9 cellular contexts compared by ENCODE assay signal in the genomic region with DNA sequence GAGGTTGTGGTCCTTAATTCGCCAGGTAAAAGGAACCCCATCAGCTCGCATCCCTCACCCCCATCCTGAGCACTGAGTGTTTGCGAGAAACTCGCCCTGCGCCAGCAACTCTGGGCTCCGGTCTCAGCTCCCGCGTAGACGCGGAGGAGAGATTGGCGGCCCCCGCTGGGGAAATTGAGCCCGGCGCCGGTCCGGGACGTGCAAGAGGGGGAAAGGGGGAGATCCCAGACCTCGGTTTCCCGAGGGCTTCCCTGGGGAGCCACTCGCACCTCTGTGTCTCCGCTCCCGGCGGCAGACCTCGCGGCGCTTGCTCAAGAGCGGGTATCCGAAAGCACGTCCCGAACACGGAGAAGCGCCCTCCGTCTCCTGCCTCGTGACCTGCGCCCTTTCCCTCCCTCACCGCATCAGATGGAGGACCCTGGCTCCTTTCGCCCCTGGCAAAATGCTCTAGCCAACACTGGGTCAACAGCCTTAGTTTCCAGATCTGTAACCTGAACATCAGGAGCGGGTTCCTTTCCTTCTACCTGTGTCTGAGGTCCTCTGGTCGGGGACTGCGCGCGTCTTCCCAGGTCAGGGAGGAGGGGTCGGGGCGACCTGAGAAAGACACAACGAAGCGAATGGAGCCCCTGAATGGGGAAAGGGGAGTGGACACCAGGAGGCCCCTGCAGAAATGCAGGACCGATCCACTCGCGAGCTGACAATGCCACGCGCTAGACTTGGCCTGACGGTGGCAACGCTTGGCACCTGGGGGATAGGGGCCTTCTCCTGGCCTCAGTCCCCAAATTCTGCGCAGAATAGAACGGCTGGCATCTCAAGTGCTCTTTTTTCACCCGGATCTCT. TPM values are rescaled to one million over a fixed set of nuclear protein-coding genes. Genes with fewer than 3 reads are reported as not detected.
DNase-seq lines count a peak whose midpoint lies in the region; ATAC-seq and TF ChIP-seq lines count a peak whose summit lies in the region.
"Had no signal": no experiment of that assay in that cellular context is flagged by ENCODE, and none has a peak within 500 bp of the region (broad histone marks: within the 10 kb centered on the region; RNA-seq: fewer than 3 reads in every experiment).

No MANE protein-coding gene starts in this region.

- H3K36me3 Mint-ChIP-seq in endodermal cell (ENCODE audit: low read depth), result no peaks in the 10 kb centered on the region
- H3K36me3 Mint-ChIP-seq in type B pancreatic cell, result peaks cover 4% of the 10 kb centered on the region
- no peaks in the 10 kb centered on the region for H3K36me3 Mint-ChIP-seq in activated naive CD4-positive, alpha-beta T cell treated with anti-CD3 and anti-CD28 coated beads for 36 hours (ENCODE audit: low read depth)

- no peak for ATAC-seq in left cardiac atrium
- no peak for ATAC-seq in GM18873 (IDR thresholded peaks at IDR 0.05; ENCODE audit: low FRiP score, unreplicated experiment)

- CTCF ChIA-PET in activated naive CD4-positive, alpha-beta T cell treated with anti-CD3 and anti-CD28 coated beads for 36 hours (lab: Charles Lee), result interaction anchor here (0.7 to 1.1 kb wide), 2 partner anchors 29 to 54 kb away, joined by 3 read pairs; no protein-coding TSS in a partner anchor

- intact Hi-C loops in left cardiac atrium (cut with DNase I), result no loop called here
- intact Hi-C loops in activated naive CD4-positive, alpha-beta T cell treated with anti-CD3 and anti-CD28 coated beads for 36 hours (cut with micrococcal nuclease), result loop anchor here (1.0 to 10.0 kb wide), 5 partner anchors 423 to 1482 kb away; no protein-coding TSS in a partner anchor

- H3K9me3 ChIP-seq in cardiac muscle cell (ENCODE audit: low read depth), result no peaks in the 10 kb centered on the region
- no peaks in the 10 kb centered on the region for H3K9me3 ChIP-seq in endodermal cell (ENCODE audit: control insufficient read depth, low read length)
- no peaks in the 10 kb centered on the region for H3K9me3 ChIP-seq in mucosa of rectum (ENCODE audit: control insufficient read depth in 2 of 2, low read length in 2 of 2)

- DNase-seq in cardiac muscle cell (ENCODE audit: low read depth in 1 of 2, low spot score in 1 of 2), result no peak
- no peak for DNase-seq in left cardiac atrium
- peak; percentile 88 for DNase-seq in endodermal cell
- no peak for DNase-seq in type B pancreatic cell (ENCODE audit: extremely low spot score, unreplicated experiment)
- no peak for DNase-seq in MV-4-11 (lab: John Stamatoyannopoulos, UW)
- DNase-seq in activated naive CD4-positive, alpha-beta T cell treated with anti-CD3 and anti-CD28 coated beads for 36 hours, result no peak
- DNase-seq: NK-92 treated with Interleukin-12 subunit alpha and Interleukin-12 subunit beta, amount 100 ng/mL, for 24 hours had no signal

- H3K36me3 ChIP-seq in cardiac muscle cell (no peaks in the 10 kb centered on the region), endodermal cell (ENCODE audit: control insufficient read depth, insufficient read depth, low read length) (no peaks in the 10 kb centered on the region), mucosa of rectum (ENCODE audit: control insufficient read depth in 2 of 2, insufficient read depth in 2 of 2, low read length in 2 of 2) (peaks cover 0 to 3% of the 10 kb centered on the region in 2 donors)

- H3K27me3 Mint-ChIP-seq in endodermal cell (ENCODE audit: insufficient read depth) (peaks cover 96% of the 10 kb centered on the region), type B pancreatic cell (peaks cover 81% of the 10 kb centered on the region)
- peaks cover 77% of the 10 kb centered on the region for H3K27me3 Mint-ChIP-seq in activated naive CD4-positive, alpha-beta T cell treated with anti-CD3 and anti-CD28 coated beads for 36 hours (ENCODE audit: low read depth)

- H3K4me3 ChIP-seq in cardiac muscle cell, result peak overlapping the region; percentile 22
- peak overlapping the region; percentile 59 for H3K4me3 ChIP-seq in endodermal cell (ENCODE audit: low read length)
- peak overlapping the region; percentile 67 to 72 for H3K4me3 ChIP-seq in mucosa of rectum (ENCODE audit: low read length in 2 of 2)

- TF ChIP-seq CTCF in cardiac muscle cell (IDR thresholded peaks at IDR 0.05; ENCODE audit: low read depth, low read length) (no peak), endodermal cell (conservative IDR thresholded peaks at IDR 0.05) (no peak), type B pancreatic cell (conservative IDR thresholded peaks at IDR 0.05) (no peak)

- no peaks in the 10 kb centered on the region for H3K9me3 Mint-ChIP-seq in endodermal cell
- H3K9me3 Mint-ChIP-seq in type B pancreatic cell, result no peaks in the 10 kb centered on the region
- no peaks in the 10 kb centered on the region for H3K9me3 Mint-ChIP-seq in activated naive CD4-positive, alpha-beta T cell treated with anti-CD3 and anti-CD28 coated beads for 36 hours

- H3K9ac ChIP-seq in endodermal cell (ENCODE audit: extremely low read depth, low read length, poor library complexity, severe bottlenecking) (no peak overlapping the region), mucosa of rectum (ENCODE audit: low read depth in 1 of 2, low read length in 2 of 2) (peak overlapping the region in 1 of 2 donors; percentile 61)

- H3K4me3 Mint-ChIP-seq in endodermal cell, result peak overlapping the region; percentile 42
- H3K4me3 Mint-ChIP-seq in type B pancreatic cell, result peak overlapping the region; percentile 88
- H3K4me3 Mint-ChIP-seq in activated naive CD4-positive, alpha-beta T cell treated with anti-CD3 and anti-CD28 coated beads for 36 hours, result no peak overlapping the region

- H3K4me1 ChIP-seq in cardiac muscle cell (ENCODE audit: low read depth), result peaks cover 19% of the 10 kb centered on the region
- H3K4me1 ChIP-seq in endodermal cell (ENCODE audit: control insufficient read depth, insufficient read depth, low read length), result peaks cover 9% of the 10 kb centered on the region
- H3K4me1 ChIP-seq in mucosa of rectum (ENCODE audit: control insufficient read depth in 2 of 2, insufficient read depth in 2 of 2, low read length in 2 of 2), result peaks cover 13 to 22% of the 10 kb centered on the region in 2 donors

- H3K4me1 Mint-ChIP-seq in endodermal cell (peaks cover 30% of the 10 kb centered on the region), type B pancreatic cell (ENCODE audit: unreplicated experiment) (peaks cover 32% of the 10 kb centered on the region)
- H3K4me1 Mint-ChIP-seq in activated naive CD4-positive, alpha-beta T cell treated with anti-CD3 and anti-CD28 coated beads for 36 hours (ENCODE audit: low read depth), result peaks cover 28% of the 10 kb centered on the region

- peaks cover 85% of the 10 kb centered on the region for H3K27me3 ChIP-seq in cardiac muscle cell
- peaks cover 95% of the 10 kb centered on the region for H3K27me3 ChIP-seq in endodermal cell (ENCODE audit: control insufficient read depth, insufficient read depth, low read length, poor library complexity, severe bottlenecking)
- H3K27me3 ChIP-seq in mucosa of rectum (ENCODE audit: control insufficient read depth in 2 of 2, insufficient read depth in 2 of 2, low read length in 2 of 2), result peaks cover 21 to 23% of the 10 kb centered on the region in 2 donors

- H3K27ac ChIP-seq in cardiac muscle cell (no peak overlapping the region), endodermal cell (ENCODE audit: low read depth, low read length) (no peak overlapping the region), mucosa of rectum (ENCODE audit: low read depth in 2 of 2, low read length in 2 of 2) (no peak overlapping the region)

- 2 to 10% methylated on average over 15 to 56 of the region's 56 CpGs for WGBS in endodermal cell (ENCODE audit: insufficient coverage in 1 of 2, insufficient read length in 1 of 2), 2 experiments

- H3K27ac Mint-ChIP-seq in endodermal cell (no peak overlapping the region), type B pancreatic cell (peak overlapping the region; percentile 56)
- no peak overlapping the region for H3K27ac Mint-ChIP-seq in activated naive CD4-positive, alpha-beta T cell treated with anti-CD3 and anti-CD28 coated beads for 36 hours

RNA-seq across cellular contexts. Expression of gene SOX9, which starts 2.9 kb away (rescaled TPM):
- 3.2 and 4.3 TPM in 2 replicates for total RNA-seq in cardiac muscle cell
- polyA plus RNA-seq in cardiac muscle cell, result 1.1 and 4.5 TPM in 2 replicates
- 10 to 100 TPM; 12.4 to 16.3 TPM for total RNA-seq in left cardiac atrium
- 1 to 10 TPM in 1 of 2 donors, under 1 TPM in 1; 0.46 to 1.3 TPM for total RNA-seq in endodermal cell
- 35.3 TPM for polyA plus RNA-seq in endodermal cell (2013, experiment 1 of 2)
- polyA plus RNA-seq in endodermal cell (2013, experiment 2 of 2), result 32.2 TPM
- total RNA-seq in type B pancreatic cell (ENCODE audit: low replicate concordance), result 19.0 and 54.0 TPM in 2 replicates
- not detected for total RNA-seq in activated naive CD4-positive, alpha-beta T cell treated with anti-CD3 and anti-CD28 coated beads for 36 hours
